28 cellular contexts compared by ENCODE assay signal in the genomic region with DNA sequence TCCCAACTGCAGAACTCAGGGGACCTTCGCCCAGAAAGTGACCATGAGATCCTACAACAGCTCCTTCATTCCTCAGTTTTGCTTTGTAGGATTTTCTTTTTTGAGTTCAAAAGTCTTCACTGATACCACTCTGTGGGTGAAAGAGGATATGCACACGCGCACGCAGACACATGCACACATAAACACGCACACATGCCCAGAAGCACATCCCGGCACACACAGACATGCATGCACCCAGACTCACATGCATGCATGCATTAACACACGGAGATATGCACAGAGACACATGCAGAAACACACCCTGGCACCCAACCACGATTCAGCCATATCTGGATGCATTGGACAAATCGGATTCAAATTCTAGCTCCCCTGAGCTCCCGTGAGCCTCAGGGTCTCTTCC. TPM values are rescaled to one million over a fixed set of nuclear protein-coding genes. Genes with fewer than 3 reads are reported as not detected.
DNase-seq lines count a peak whose midpoint lies in the region; FAIRE-seq and TF ChIP-seq lines count a peak whose summit lies in the region.
"Had no signal": no experiment of that assay in that cellular context is flagged by ENCODE, and none has a peak within 500 bp of the region (broad histone marks: within the 10 kb centered on the region; RNA-seq: fewer than 3 reads in every experiment).

No MANE protein-coding gene starts in this region.

- no peaks in the 10 kb centered on the region for H3K9me3 Mint-ChIP-seq in endothelial cell (ENCODE audit: unreplicated experiment)
- H3K9me3 Mint-ChIP-seq: CD4-positive, alpha-beta memory T cell; CD4-positive, CD25-positive, alpha-beta regulatory T cell; CD8-positive, alpha-beta memory T cell had no signal

- peaks cover 10% of the 10 kb centered on the region for H3K27me3 Mint-ChIP-seq in endothelial cell (ENCODE audit: unreplicated experiment)

- H3K27me3 ChIP-seq in bronchial epithelial cell (ENCODE audit: control insufficient read depth, insufficient read depth, low read length) (peaks cover 2% of the 10 kb centered on the region), MG63 (no peaks in the 10 kb centered on the region), HAP-1 (ENCODE audit: low read depth) (0 out of 2 replicates have a peak, but pooled peaks cover 3% of the 10 kb centered on the region)
- H3K27me3 ChIP-seq: BE2C, BLaER1 had no signal

- H3K36me3 ChIP-seq in bronchial epithelial cell (ENCODE audit: control insufficient read depth, insufficient read depth, low read length) (no peaks in the 10 kb centered on the region), MG63 (no peaks in the 10 kb centered on the region), HAP-1 (replicated peaks) (no peaks in the 10 kb centered on the region)
- H3K36me3 ChIP-seq: BE2C, BLaER1 had no signal

- peak overlapping the region; percentile 19 for H3K27ac Mint-ChIP-seq in endothelial cell (ENCODE audit: unreplicated experiment)
- H3K27ac Mint-ChIP-seq: CD14-positive monocyte; CD4-positive, CD25-positive, alpha-beta regulatory T cell had no signal

- no peaks in the 10 kb centered on the region for H3K4me1 ChIP-seq in HAP-1
- H3K4me1 ChIP-seq: BE2C, BLaER1 had no signal

- H3K36me3 Mint-ChIP-seq in endothelial cell (ENCODE audit: low read depth, unreplicated experiment): peaks cover 1% of the 10 kb centered on the region
- H3K36me3 Mint-ChIP-seq: CD14-positive monocyte; CD4-positive, alpha-beta memory T cell; CD4-positive, CD25-positive, alpha-beta regulatory T cell; CD8-positive, alpha-beta memory T cell had no signal

- H3K4me3 Mint-ChIP-seq in endothelial cell (ENCODE audit: unreplicated experiment): no peak overlapping the region
- H3K4me3 Mint-ChIP-seq: CD14-positive monocyte; CD4-positive, alpha-beta memory T cell; CD4-positive, CD25-positive, alpha-beta regulatory T cell; CD8-positive, alpha-beta memory T cell had no signal

- no peak for TF ChIP-seq CTCF in bronchial epithelial cell (IDR thresholded peaks at IDR 0.05; ENCODE audit: insufficient read depth, low read length, severe bottlenecking)
- TF ChIP-seq CTCF in endothelial cell (IDR thresholded peaks at IDR 0.05; ENCODE audit: unreplicated experiment): no peak

- H3K9me3 ChIP-seq in MG63: no peaks in the 10 kb centered on the region
- H3K9me3 ChIP-seq in HAP-1: no peaks in the 10 kb centered on the region
- H3K9me3 ChIP-seq: BE2C, BLaER1 had no signal

- in situ Hi-C loops in HAP-1 (cut with MboI; ENCODE audit: low sequenced_read_pairs): no loop called here

- FAIRE-seq in HTR-8/SVneo (lab: Jason Lieb, UNC): peak; percentile 99
- peak; percentile 40 for FAIRE-seq in bronchial epithelial cell (lab: Jason Lieb, UNC)
- FAIRE-seq: A204.1, GM12878, GM12892, GM18507 had no signal

- DNase-seq in HTR-8/SVneo (ENCODE audit: insufficient read length, low spot score) (no peak), bronchial epithelial cell (ENCODE audit: low read depth) (no peak), endothelial cell (ENCODE audit: low spot score) (no peak), MG63 (no peak), HAP-1 (ENCODE audit: low spot score in 2 of 2) (no peak)
- DNase-seq: 8988T, ACHN, BE2C, C1 segment of cervical spinal cord, COR-L47, DMS 273 treated with DMSO at 0.1 percent for 48 hours, DMS153, DMS53, DMS79, EL, GDM1 had no signal

- H3K4me1 Mint-ChIP-seq in endothelial cell (ENCODE audit: unreplicated experiment): peaks cover under 1% of the 10 kb centered on the region
- H3K4me1 Mint-ChIP-seq: CD14-positive monocyte; CD4-positive, alpha-beta memory T cell; CD8-positive, alpha-beta memory T cell had no signal

- H3K4me3 ChIP-seq in bronchial epithelial cell (ENCODE audit: low read depth, low read length) (no peak overlapping the region), MG63 (no peak overlapping the region), HAP-1 (no peak overlapping the region)
- H3K4me3 ChIP-seq: BLaER1, GM12878 had no signal

RNA-seq across cellular contexts. Expression of a gene that starts 36.4 kb away (rescaled TPM):
- total RNA-seq in bronchial epithelial cell (not detected in 2 replicates), endothelial cell (ENCODE audit: unreplicated experiment) (not detected)
- total RNA-seq in MG63 (2014; rRNA removed; shearing (Covaris generic); ENCODE audit: low replicate concordance): not detected in 2 replicates
- total RNA-seq: A673; CD4-positive, alpha-beta memory T cell; CD4-positive, CD25-positive, alpha-beta regulatory T cell; CD8-positive, alpha-beta memory T cell; Daoy; G401; GM12878 had no signal
